Comparison of ENCODE assay signal across 9 cellular contexts in genomic region chr19:4115050-4115817, GRCh38. TPM values are rescaled to one million over a fixed set of nuclear protein-coding genes. Genes with fewer than 3 reads are reported as not detected.
DNase-seq lines count a peak whose midpoint lies in the region; ATAC-seq lines count a peak whose summit lies in the region.
"Had no signal": no experiment of that assay in that cellular context is flagged by ENCODE, and none has a peak within 500 bp of the region (broad histone marks: within the 10 kb centered on the region; RNA-seq: fewer than 3 reads in every experiment).

No MANE protein-coding gene starts in this region.

- peak; percentile 79 for ATAC-seq in GM18867 (IDR thresholded peaks at IDR 0.05; ENCODE audit: unreplicated experiment)
- ATAC-seq in HG03135 (IDR thresholded peaks at IDR 0.05; ENCODE audit: unreplicated experiment): peak; percentile 77
- peak; percentile 46 to 61 for ATAC-seq in right cardiac atrium

- no peak overlapping the region for H3K4me3 Mint-ChIP-seq in activated CD4-positive, alpha-beta memory T cell treated with anti-CD3 and anti-CD28 coated beads for 36 hours

- POLR2A ChIA-PET in activated CD4-positive, alpha-beta memory T cell treated with anti-CD3 and anti-CD28 coated beads for 36 hours (lab: Charles Lee): interaction anchor here (1.0 kb wide), 1 partner anchor 11 kb away, joined by 4 read pairs; no protein-coding TSS in a partner anchor

- no peaks in the 10 kb centered on the region for H3K9me3 Mint-ChIP-seq in activated CD4-positive, alpha-beta memory T cell treated with anti-CD3 and anti-CD28 coated beads for 36 hours

- peak; percentile 79 for DNase-seq in activated CD4-positive, alpha-beta memory T cell treated with anti-CD3 and anti-CD28 coated beads for 36 hours
- DNase-seq in right cardiac atrium (peak in 1 of 3 donors; percentile 40), globus pallidus (ENCODE audit: low spot score) (no peak), AML-193 (lab: John Stamatoyannopoulos, UW) (no peak), NCI-H2029 (lab: John Stamatoyannopoulos, UW) (no peak)

- H3K27ac ChIP-seq in right cardiac atrium (ENCODE audit: low read length) (peak overlapping the region; percentile 14), temporal lobe (ENCODE audit: low read depth, low read length) (peak overlapping the region; percentile 92)

- H3K27ac Mint-ChIP-seq in activated CD4-positive, alpha-beta memory T cell treated with anti-CD3 and anti-CD28 coated beads for 36 hours: peak overlapping the region; percentile 65

- WGBS in right cardiac atrium: 58% methylated on average over 27 of the region's 27 CpGs

- peaks cover 2% of the 10 kb centered on the region for H3K4me1 ChIP-seq in right cardiac atrium (ENCODE audit: control insufficient read depth, insufficient read depth, low read length)

- no peaks in the 10 kb centered on the region for H3K27me3 ChIP-seq in right cardiac atrium (ENCODE audit: control insufficient read depth, insufficient read depth)

- no peak overlapping the region for H3K4me3 ChIP-seq in right cardiac atrium (ENCODE audit: low read length)

- peaks cover 20% of the 10 kb centered on the region for H3K4me1 Mint-ChIP-seq in activated CD4-positive, alpha-beta memory T cell treated with anti-CD3 and anti-CD28 coated beads for 36 hours (ENCODE audit: low read depth)

- H3K9me3 ChIP-seq in right cardiac atrium (ENCODE audit: control insufficient read depth, low read length): no peaks in the 10 kb centered on the region

- H3K27me3 Mint-ChIP-seq in activated CD4-positive, alpha-beta memory T cell treated with anti-CD3 and anti-CD28 coated beads for 36 hours: no peaks in the 10 kb centered on the region

- intact Hi-C loops in activated CD4-positive, alpha-beta memory T cell treated with anti-CD3 and anti-CD28 coated beads for 36 hours (cut with micrococcal nuclease): no loop called here
- intact Hi-C loops in right cardiac atrium (cut with DNase I): no loop called here

- peaks cover 17% of the 10 kb centered on the region for H3K36me3 Mint-ChIP-seq in activated CD4-positive, alpha-beta memory T cell treated with anti-CD3 and anti-CD28 coated beads for 36 hours

- CTCF ChIA-PET in activated CD4-positive, alpha-beta memory T cell treated with anti-CD3 and anti-CD28 coated beads for 36 hours (lab: Charles Lee): interaction anchor here (3.9 kb wide), 1 partner anchor 25 kb away, joined by 16 read pairs; no protein-coding TSS in a partner anchor

RNA-seq across cellular contexts. Expression of gene MAP2K2, which starts 8.7 kb away (rescaled TPM):
- total RNA-seq in activated CD4-positive, alpha-beta memory T cell treated with anti-CD3 and anti-CD28 coated beads for 36 hours: 100 to 1,000 TPM; 128 to 129 TPM
- total RNA-seq in right cardiac atrium (100 to 1,000 TPM; 113 to 134 (median 121) TPM), temporal lobe (64.4 TPM)
- polyA plus RNA-seq in right cardiac atrium: 151 TPM

RNA-seq across cellular contexts. Expression of gene CREB3L3, which starts 38.2 kb away (rescaled TPM):
- not detected for total RNA-seq in activated CD4-positive, alpha-beta memory T cell treated with anti-CD3 and anti-CD28 coated beads for 36 hours
- not detected for total RNA-seq in right cardiac atrium
- not detected for polyA plus RNA-seq in right cardiac atrium
- not detected for total RNA-seq in temporal lobe
- total RNA-seq: epithelial cell of proximal tubule had no signal

RNA-seq across cellular contexts. Expression of gene ZBTB7A, which starts 48.5 kb away (rescaled TPM):
- 10 to 100 TPM; 31.0 to 32.5 TPM for total RNA-seq in activated CD4-positive, alpha-beta memory T cell treated with anti-CD3 and anti-CD28 coated beads for 36 hours
- total RNA-seq in right cardiac atrium (10 to 100 TPM; 28.6 to 32.6 (median 31.6) TPM), temporal lobe (2.7 TPM)
- 17.5 TPM for polyA plus RNA-seq in right cardiac atrium
